Comparison of ENCODE assay signal across 7 cellular contexts in genomic region chr3:184874709-184875644, GRCh38.
DNase-seq lines count a peak whose midpoint lies in the region; ATAC-seq and TF ChIP-seq lines count a peak whose summit lies in the region.

No MANE protein-coding gene starts in this region.

- H3K4me1 Mint-ChIP-seq in HFFc6 (ENCODE audit: low read depth) (no peaks in the 10 kb centered on the region), endodermal cell (no peaks in the 10 kb centered on the region), nephron (no peaks in the 10 kb centered on the region)

- H3K27me3 ChIP-seq in DND-41 (ENCODE audit: insufficient read depth, low read length, poor library complexity) = no peaks in the 10 kb centered on the region
- no peaks in the 10 kb centered on the region for H3K27me3 ChIP-seq in endodermal cell (ENCODE audit: control insufficient read depth, insufficient read depth, low read length, poor library complexity, severe bottlenecking)

- no peak overlapping the region for H3K27ac Mint-ChIP-seq in HFFc6
- H3K27ac Mint-ChIP-seq in endodermal cell = no peak overlapping the region
- no peak overlapping the region for H3K27ac Mint-ChIP-seq in nephron

- H3K4me3 ChIP-seq in DND-41 (ENCODE audit: low read depth in 1 of 2, low read length in 2 of 2) (no peak overlapping the region), endodermal cell (ENCODE audit: low read length) (no peak overlapping the region)

- no peaks in the 10 kb centered on the region for H3K79me2 ChIP-seq in DND-41 (ENCODE audit: insufficient read depth, low read length)

- no peak overlapping the region for H3K9ac ChIP-seq in DND-41 (ENCODE audit: low read depth, low read length)
- no peak overlapping the region for H3K9ac ChIP-seq in endodermal cell (ENCODE audit: extremely low read depth, low read length, poor library complexity, severe bottlenecking)

- 79 to 98% methylated on average over 4 to 5 of the region's 5 CpGs for WGBS in endodermal cell (ENCODE audit: insufficient coverage in 1 of 2, insufficient read length in 1 of 2), 2 experiments

- no peaks in the 10 kb centered on the region for H3K9me3 ChIP-seq in DND-41 (ENCODE audit: insufficient read depth, low read length, severe bottlenecking)
- H3K9me3 ChIP-seq in endodermal cell (ENCODE audit: control insufficient read depth, low read length) = no peaks in the 10 kb centered on the region

- H3K27me3 Mint-ChIP-seq in HFFc6 (ENCODE audit: insufficient read depth) (no peaks in the 10 kb centered on the region; the same call in 1 of the 2 replicates), endodermal cell (ENCODE audit: insufficient read depth) (no peaks in the 10 kb centered on the region), nephron (ENCODE audit: low read depth) (no peaks in the 10 kb centered on the region)

- H3K27ac ChIP-seq in DND-41 (ENCODE audit: low read length) (no peak overlapping the region), endodermal cell (ENCODE audit: low read depth, low read length) (no peak overlapping the region)

- no peak overlapping the region for H2AFZ ChIP-seq in DND-41 (ENCODE audit: low read depth, low read length)

- H3K9me3 Mint-ChIP-seq in HFFc6 (no peaks in the 10 kb centered on the region), endodermal cell (no peaks in the 10 kb centered on the region), nephron (no peaks in the 10 kb centered on the region)

- H3K4me3 Mint-ChIP-seq in HFFc6 (no peak overlapping the region), endodermal cell (no peak overlapping the region), nephron (no peak overlapping the region)

- ATAC-seq in DND-41 (ENCODE audit: insufficient read depth, low read depth) = peak; percentile 56; the same call in 2 of the 3 replicates
- no peak for ATAC-seq in GM18511 (IDR thresholded peaks at IDR 0.05; ENCODE audit: unreplicated experiment)
- ATAC-seq in GM21360 (IDR thresholded peaks at IDR 0.05; ENCODE audit: unreplicated experiment) = no peak

- H3K4me2 ChIP-seq in DND-41 (ENCODE audit: insufficient read depth, low read length) = no peak overlapping the region

- H3K36me3 ChIP-seq in DND-41 (ENCODE audit: insufficient read depth, low read length) (peaks cover 17% of the 10 kb centered on the region; the same call in 1 of the 2 replicates), endodermal cell (ENCODE audit: control insufficient read depth, insufficient read depth, low read length) (peaks cover 26% of the 10 kb centered on the region)

- H3K36me3 Mint-ChIP-seq in HFFc6 (ENCODE audit: low read depth) (no peaks in the 10 kb centered on the region), endodermal cell (ENCODE audit: low read depth) (peaks cover 6% of the 10 kb centered on the region), nephron (ENCODE audit: low read depth) (peaks cover 7% of the 10 kb centered on the region)

- DNase-seq in DND-41 (peak; percentile 17), HFFc6 (peak; percentile 34), OCI-M2 (lab: John Stamatoyannopoulos, UW; ENCODE audit: unreplicated experiment) (peak; percentile 7), endodermal cell (peak; percentile 63)

- no peaks in the 10 kb centered on the region for H4K20me1 ChIP-seq in DND-41 (ENCODE audit: insufficient read depth, low read length)

- TF ChIP-seq CTCF in DND-41 (IDR thresholded peaks at IDR 0.05; ENCODE audit: borderline replicate concordance, extremely low read depth, low read length, poor library complexity, severe bottlenecking) (peak; percentile 61), HFFc6 (IDR thresholded peaks at IDR 0.05) (peak; percentile 85), endodermal cell (conservative IDR thresholded peaks at IDR 0.05) (peak; percentile 87), nephron (IDR thresholded peaks at IDR 0.05; ENCODE audit: unreplicated experiment in 3 of 3) (peak; percentile 69 to 78 (median 74))

- H3K4me1 ChIP-seq in DND-41 (ENCODE audit: insufficient read depth, low read length) (no peaks in the 10 kb centered on the region), endodermal cell (ENCODE audit: control insufficient read depth, insufficient read depth, low read length) (no peaks in the 10 kb centered on the region)

Comparison
In these comparisons a context has a peak if more than half of its experiments do, and no peak if none do; other contexts are left out.
1. DNase-seq: peak in every context shown above with its lines; median percentile 63 in endodermal cell; 34 in HFFc6; 17 in DND-41; 7 in OCI-M2.